In genomic region chr22:36660510-36660840, GRCh38 we compare ENCODE assay signal across 17 cellular contexts. TPM values are rescaled to one million over a fixed set of nuclear protein-coding genes. Genes with fewer than 3 reads are reported as not detected.
DNase-seq lines count a peak whose midpoint lies in the region; ATAC-seq and TF ChIP-seq lines count a peak whose summit lies in the region.
"Had no signal": no experiment of that assay in that cellular context is flagged by ENCODE, and none has a peak within 500 bp of the region (broad histone marks: within the 10 kb centered on the region; RNA-seq: fewer than 3 reads in every experiment).

No MANE protein-coding gene starts in this region.

- no peak overlapping the region for H3K18ac ChIP-seq in H9 (ENCODE audit: insufficient read length, low read depth, low read length)

- H3K79me1 ChIP-seq in H9 (ENCODE audit: insufficient read depth, low read depth, low read length, poor library complexity, severe bottlenecking), result no peaks in the 10 kb centered on the region

- H3K4me1 Mint-ChIP-seq in H9, result peaks cover 7 to 17% of the 10 kb centered on the region in 2 experiments

- H3K27ac ChIP-seq in GM23248, result no peak overlapping the region
- no peak overlapping the region for H3K27ac ChIP-seq in foreskin keratinocyte
- peak overlapping the region in 3 of 5 donors; percentile 30 to 41 (median 39) for H3K27ac ChIP-seq in stomach
- H3K27ac ChIP-seq in H9 (ENCODE audit: insufficient read length, low read depth, low read length), result no peak overlapping the region

- H3K36me3 ChIP-seq in GM23248 (ENCODE audit: low read depth) (no peaks in the 10 kb centered on the region), adipocyte (ENCODE audit: control insufficient read depth, insufficient read depth, low read length, severe bottlenecking) (no peaks in the 10 kb centered on the region), stomach (no peaks in the 10 kb centered on the region)
- H3K36me3 ChIP-seq: pancreas had no signal

- H3K4me3 ChIP-seq in GM23248 (peak overlapping the region; percentile 33; the same call in 1 of the 2 replicates), adipocyte (ENCODE audit: low read length) (peak overlapping the region; percentile 37), stomach (no peak overlapping the region)
- H3K4me3 ChIP-seq: K562, pancreas had no signal

- H2BK12ac ChIP-seq in H9 (ENCODE audit: insufficient read length, low read depth, low read length), result no peak overlapping the region

- H3K27ac Mint-ChIP-seq in H9, result no peak overlapping the region
- H3K27ac Mint-ChIP-seq: endodermal cell had no signal

- H3K4me1 ChIP-seq in GM23248 (ENCODE audit: insufficient read depth) (peaks cover 21% of the 10 kb centered on the region), adipocyte (ENCODE audit: control insufficient read depth, insufficient read depth, low read length) (peaks cover 21% of the 10 kb centered on the region), foreskin keratinocyte (peaks cover 8% of the 10 kb centered on the region), stomach (peaks cover 12 to 21% (median 16%) of the 10 kb centered on the region in 4 donors), H9 (ENCODE audit: insufficient read depth, low read length) (no peaks in the 10 kb centered on the region; the same call in 1 of the 2 replicates)

- H3K27me3 ChIP-seq in GM23248 (replicated peaks; ENCODE audit: insufficient read depth), result peaks cover 34% of the 10 kb centered on the region
- peaks cover 31% of the 10 kb centered on the region for H3K27me3 ChIP-seq in adipocyte (replicated peaks; ENCODE audit: control insufficient read depth, insufficient read depth, low read length)
- H3K27me3 ChIP-seq in foreskin keratinocyte, result peaks cover 34% of the 10 kb centered on the region
- peaks cover 0 to 37% (median 0%) of the 10 kb centered on the region in 3 donors for H3K27me3 ChIP-seq in stomach
- H3K27me3 ChIP-seq in H9 (ENCODE audit: insufficient read depth, low read length), result no peaks in the 10 kb centered on the region
- H3K27me3 ChIP-seq: pancreas had no signal

- H3F3A ChIP-seq in GM23248 (ENCODE audit: insufficient read depth), result peaks cover 10% of the 10 kb centered on the region

- no peak overlapping the region for H3K23ac ChIP-seq in H9 (ENCODE audit: insufficient read length, low read depth, low read length)

- H2BK15ac ChIP-seq in H9 (ENCODE audit: low read depth, low read length), result no peak overlapping the region

- H2AFZ ChIP-seq in GM23248 (no peak overlapping the region), H9 (ENCODE audit: low read length) (no peak overlapping the region)

- no peak overlapping the region for H3K4ac ChIP-seq in H9 (ENCODE audit: low read depth, low read length)

- H3K9ac ChIP-seq in GM23248 (0 out of 2 replicates have a peak overlapping the region, but pooled peaks have one; percentile 3), adipocyte (ENCODE audit: low read length) (no peak overlapping the region), H9 (ENCODE audit: extremely low read depth, insufficient read length, low read length) (no peak overlapping the region)

- intact Hi-C loops in stomach (cut with DNase I; ENCODE audit: low total_unique reads), result no loop called here

- TF ChIP-seq EP300 in stomach (IDR thresholded peaks at IDR 0.05), result no peak

- DNase-seq in GM23248 (no peak), adipocyte (ENCODE audit: low read depth) (no peak), foreskin keratinocyte (no peak), stomach (no peak), H9 (no peak), NCI-H1436 treated with DMSO at 0.1 percent for 48 hours (lab: John Stamatoyannopoulos, UW) (no peak)
- DNase-seq: activated CD4-positive, alpha-beta T cell treated with anti-CD3 and anti-CD28 coated beads for 48 hours; activated naive CD4-positive, alpha-beta T cell treated with anti-CD3 and anti-CD28 coated beads, Interleukin-2, amount 50 U/mL, for 16 hours; stimulated activated naive CD4-positive, alpha-beta T cell treated with Interleukin-2 at 50 U/mL for 16 hours had no signal

- H2BK20ac ChIP-seq in H9 (ENCODE audit: low read depth, low read length, poor library complexity, severe bottlenecking), result no peak overlapping the region

- no peak overlapping the region for H3T11ph ChIP-seq in H9 (ENCODE audit: low read length)

- TF ChIP-seq CTCF in foreskin keratinocyte (conservative IDR thresholded peaks at IDR 0.05) (no peak), stomach (IDR thresholded peaks at IDR 0.05) (no peak), H9 (conservative IDR thresholded peaks at IDR 0.05) (no peak)

- no peak overlapping the region for H2BK120ac ChIP-seq in H9 (ENCODE audit: low read depth, low read length, poor library complexity, severe bottlenecking)

- no peak for TF ChIP-seq POLR2A in stomach (IDR thresholded peaks at IDR 0.05)

- H3K9me3 ChIP-seq in GM23248 (ENCODE audit: low read depth) (no peaks in the 10 kb centered on the region), adipocyte (ENCODE audit: control insufficient read depth, low read length) (peaks cover 5% of the 10 kb centered on the region), stomach (peaks cover 0 to 8% (median 6%) of the 10 kb centered on the region in 4 donors), H9 (ENCODE audit: control insufficient read depth, low read depth, low read length) (no peaks in the 10 kb centered on the region)
- H3K9me3 ChIP-seq: pancreas had no signal

- H4K20me1 ChIP-seq in GM23248 (ENCODE audit: insufficient read depth) (no peaks in the 10 kb centered on the region), H9 (ENCODE audit: control insufficient read depth, insufficient read depth, insufficient read length) (peaks cover 3% of the 10 kb centered on the region)

- no peak overlapping the region for H2BK5ac ChIP-seq in H9 (ENCODE audit: insufficient read length, low read length)

- no peaks in the 10 kb centered on the region for H3K23me2 ChIP-seq in H9 (ENCODE audit: insufficient read length, low read depth, low read length, poor library complexity, severe bottlenecking)

- no peaks in the 10 kb centered on the region; a peak in 1 of 7 replicates for H3K36me3 Mint-ChIP-seq in H9 (ENCODE audit: insufficient read depth in 1 of 3, low read depth in 3 of 3)

- H3K56ac ChIP-seq in H9 (ENCODE audit: insufficient read length, low read depth, low read length), result no peak overlapping the region

- H3K14ac ChIP-seq in H9 (ENCODE audit: insufficient read depth, low read length), result no peak overlapping the region

- peaks cover 11% of the 10 kb centered on the region for H3K27me3 Mint-ChIP-seq in H9 (ENCODE audit: low read depth)

- no peak overlapping the region for H4K91ac ChIP-seq in H9 (ENCODE audit: insufficient read length, low read depth, low read length)

- 62 to 68% methylated on average over 8 of the region's 8 CpGs for WGBS in GM23248 (ENCODE audit: low coverage in 1 of 2, low lambda C conversion rate in 2 of 2, missing lambda C conversion rate in 2 of 2), 2 experiments
- WGBS in stomach, 5 donors, result 46 to 57% (median 51%) methylated on average over 8 of the region's 8 CpGs
- no CpG with 5 or more reads among the region's 8 CpGs for WGBS in H9 (ENCODE audit: extremely low coverage, insufficient read length, low lambda C conversion rate)

- no peaks in the 10 kb centered on the region for H3K79me2 ChIP-seq in GM23248 (ENCODE audit: insufficient read depth)
- H3K79me2 ChIP-seq in H9 (ENCODE audit: insufficient read depth, low read length), result no peaks in the 10 kb centered on the region

- H4K8ac ChIP-seq in H9 (replicated peaks; ENCODE audit: insufficient read length, low read depth, low read length), result no peak overlapping the region

- peak; percentile 11 for ATAC-seq in foreskin keratinocyte
- ATAC-seq in GM18867 (IDR thresholded peaks at IDR 0.05; ENCODE audit: unreplicated experiment), result no peak
- ATAC-seq in HG03469 (IDR thresholded peaks at IDR 0.05; ENCODE audit: unreplicated experiment), result no peak

- H3K9me3 Mint-ChIP-seq in H9, result peaks cover 0 to 4% of the 10 kb centered on the region in 2 experiments; a peak in 3 of 5 replicates

- no peak overlapping the region for H4K5ac ChIP-seq in H9 (ENCODE audit: insufficient read length, low read depth, low read length)

- H3K4me2 ChIP-seq in GM23248 (ENCODE audit: unreplicated experiment) (peak overlapping the region; percentile 66), H9 (ENCODE audit: insufficient read depth, insufficient read length, low read length) (no peak overlapping the region)

- H3K9me2 ChIP-seq in GM23248 (ENCODE audit: insufficient read depth), result no peaks in the 10 kb centered on the region

- in situ Hi-C loops in GM23248 (cut with MboI), result no loop called here

- H2AK5ac ChIP-seq in H9 (ENCODE audit: insufficient read length, low read length), result no peak overlapping the region

- H3K4me3 Mint-ChIP-seq in H9, result no peak overlapping the region
- H3K4me3 Mint-ChIP-seq: endodermal cell had no signal

RNA-seq across cellular contexts. Expression of gene CACNG2, which starts 43.1 kb away (rescaled TPM):
- not detected in 2 replicates for total RNA-seq in GM23248 (2014; rRNA removed; shearing (Covaris generic))
- polyA plus RNA-seq in GM23248 (2016; fragmentation: Nextera tagmentation; extraction: Ambion mirVana) (not detected in 2 replicates), foreskin keratinocyte (not detected in 2 replicates), stomach (not detected)
- total RNA-seq in foreskin keratinocyte (not detected in 2 replicates), stomach (not detected), H9 (2021) (not detected in 2 replicates)
- total RNA-seq: cardiac septum, endodermal cell, K562, left colon, pancreas, SK-MEL-5 had no signal
- polyA plus RNA-seq: K562 had no signal

Comparison
In these comparisons a context has a peak if more than half of its experiments do, and no peak if none do; other contexts are left out.
1. H3K27ac ChIP-seq: peak in stomach (3 of 5); none in GM23248 (single experiment), foreskin keratinocyte (single experiment) and H9 (single experiment).
2. H3K4me3 ChIP-seq: peak in GM23248 (single experiment) and adipocyte (single experiment); none in stomach (0 of 4).